Comparison of ENCODE assay signal across 18 cellular contexts in genomic region chr11:34380696-34381095, GRCh38. TPM values are rescaled to one million over a fixed set of nuclear protein-coding genes. Genes with fewer than 3 reads are reported as not detected.
DNase-seq lines count a peak whose midpoint lies in the region; ATAC-seq and TF ChIP-seq lines count a peak whose summit lies in the region.
"Had no signal": no experiment of that assay in that cellular context is flagged by ENCODE, and none has a peak within 500 bp of the region (broad histone marks: within the 10 kb centered on the region; RNA-seq: fewer than 3 reads in every experiment).

No MANE protein-coding gene starts in this region.

- no peak overlapping the region for H3K4me3 Mint-ChIP-seq in activated T-helper 17 cell treated with anti-CD3 and anti-CD28 coated beads, Interleukin-2, amount 50 U/mL, for 72 hours
- no peak overlapping the region for H3K4me3 Mint-ChIP-seq in osteocyte (ENCODE audit: unreplicated experiment)
- H3K4me3 Mint-ChIP-seq: activated naive CD4-positive, alpha-beta T cell treated with anti-CD3 and anti-CD28 coated beads, Interleukin-2, amount 50 U/mL, for 24 hours; CD14-positive monocyte; GM23338; natural killer cell had no signal

- no peaks in the 10 kb centered on the region for H3K36me3 ChIP-seq in MG63
- H3K36me3 ChIP-seq: WERI-Rb-1 had no signal

- peak; percentile 76 for ATAC-seq in activated T-helper 17 cell treated with anti-CD3 and anti-CD28 coated beads, Interleukin-2, amount 50 U/mL, for 72 hours (replicated peaks)
- no peak for ATAC-seq in HG03521 (IDR thresholded peaks at IDR 0.05; ENCODE audit: unreplicated experiment)
- ATAC-seq: GM23338, natural killer cell, right cardiac atrium had no signal

- H3K27me3 ChIP-seq in MG63 = no peaks in the 10 kb centered on the region

- DNase-seq in DMS53 (lab: John Stamatoyannopoulos, UW) = peak; percentile 56
- DNase-seq in HT-29 (ENCODE audit: low spot score) = peak; percentile 19
- peak; percentile 82 for DNase-seq in iris pigment epithelial cell (ENCODE audit: low read depth)
- DNase-seq in GM19240 (ENCODE audit: insufficient read length, low spot score) = no peak
- no peak for DNase-seq in osteocyte (ENCODE audit: extremely low spot score, unreplicated experiment)
- no peak for DNase-seq in MG63
- DNase-seq: cerebellar nuclear complex; hippocampal formation; MM.1S; natural killer cell; right cardiac atrium; stimulated activated CD4-positive, alpha-beta T cell treated with anti-CD3 and anti-CD28 coated beads, Interleukin-2, amount 100 ng/mL, for 48 hours; WERI-Rb-1 had no signal

- TF ChIP-seq CTCF in osteocyte (IDR thresholded peaks at IDR 0.05) = no peak

- peaks cover 6% of the 10 kb centered on the region for H3K9me3 Mint-ChIP-seq in activated T-helper 17 cell treated with anti-CD3 and anti-CD28 coated beads, Interleukin-2, amount 50 U/mL, for 72 hours
- peaks cover 16% of the 10 kb centered on the region for H3K9me3 Mint-ChIP-seq in osteocyte (ENCODE audit: unreplicated experiment)

- H3K4me3 ChIP-seq in MG63 = no peak overlapping the region
- H3K4me3 ChIP-seq: GM23338 had no signal

- no peaks in the 10 kb centered on the region for H3K4me1 Mint-ChIP-seq in activated T-helper 17 cell treated with anti-CD3 and anti-CD28 coated beads, Interleukin-2, amount 50 U/mL, for 72 hours
- H3K4me1 Mint-ChIP-seq in osteocyte (ENCODE audit: unreplicated experiment) = peaks cover 3% of the 10 kb centered on the region
- H3K4me1 Mint-ChIP-seq: activated naive CD4-positive, alpha-beta T cell treated with anti-CD3 and anti-CD28 coated beads, Interleukin-2, amount 50 U/mL, for 24 hours; GM23338 had no signal

- H3K27me3 Mint-ChIP-seq in activated T-helper 17 cell treated with anti-CD3 and anti-CD28 coated beads, Interleukin-2, amount 50 U/mL, for 72 hours = peaks cover 3% of the 10 kb centered on the region
- H3K27me3 Mint-ChIP-seq in osteocyte (ENCODE audit: unreplicated experiment) = no peaks in the 10 kb centered on the region
- H3K27me3 Mint-ChIP-seq: activated naive CD4-positive, alpha-beta T cell treated with anti-CD3 and anti-CD28 coated beads, Interleukin-2, amount 50 U/mL, for 24 hours had no signal

- no peaks in the 10 kb centered on the region for H3K36me3 Mint-ChIP-seq in activated T-helper 17 cell treated with anti-CD3 and anti-CD28 coated beads, Interleukin-2, amount 50 U/mL, for 72 hours (ENCODE audit: low read depth)
- peaks cover 2% of the 10 kb centered on the region for H3K36me3 Mint-ChIP-seq in osteocyte (ENCODE audit: unreplicated experiment)

- peaks cover 26% of the 10 kb centered on the region for H3K9me3 ChIP-seq in MG63

- H3K27ac Mint-ChIP-seq in activated T-helper 17 cell treated with anti-CD3 and anti-CD28 coated beads, Interleukin-2, amount 50 U/mL, for 72 hours = no peak overlapping the region
- no peak overlapping the region for H3K27ac Mint-ChIP-seq in osteocyte (ENCODE audit: unreplicated experiment)
- H3K27ac Mint-ChIP-seq: activated naive CD4-positive, alpha-beta T cell treated with anti-CD3 and anti-CD28 coated beads, Interleukin-2, amount 50 U/mL, for 24 hours; CD14-positive monocyte; GM23338; natural killer cell had no signal

RNA-seq across cellular contexts. Expression of gene ABTB2, which starts 22.9 kb away (rescaled TPM):
- total RNA-seq in HT-29 (2014; rRNA removed; shearing (Covaris generic)) = 26.0 and 27.3 TPM in 2 replicates
- total RNA-seq in activated T-helper 17 cell treated with anti-CD3 and anti-CD28 coated beads, Interleukin-2, amount 50 U/mL, for 72 hours = 1 to 10 TPM in 1 of 2 donors, under 1 TPM in 1; 0.45 to 2.5 TPM
- total RNA-seq in osteocyte = 0.73 and 0.89 TPM in 2 replicates
- 1.7 and 2.6 TPM in 2 replicates for total RNA-seq in MG63 (2014; rRNA removed; shearing (Covaris generic); ENCODE audit: low replicate concordance)

RNA-seq across cellular contexts. Expression of gene CAT, which starts 58.0 kb away (rescaled TPM):
- total RNA-seq in HT-29 (2014; rRNA removed; shearing (Covaris generic)) = 59.2 and 61.7 TPM in 2 replicates
- total RNA-seq in activated T-helper 17 cell treated with anti-CD3 and anti-CD28 coated beads, Interleukin-2, amount 50 U/mL, for 72 hours = 10 to 100 TPM; 12.4 to 25.6 TPM
- 18.4 and 22.4 TPM in 2 replicates for total RNA-seq in osteocyte
- total RNA-seq in MG63 (2014; rRNA removed; shearing (Covaris generic); ENCODE audit: low replicate concordance) = 124 and 125 TPM in 2 replicates

Comparison
In these comparisons a context has a peak if more than half of its experiments do, and no peak if none do; other contexts are left out.
1. DNase-seq: peak in DMS53 (single experiment), HT-29 (single experiment) and iris pigment epithelial cell (single experiment); none in GM19240 (single experiment), osteocyte (single experiment) and MG63 (single experiment).